In the genomic region with DNA sequence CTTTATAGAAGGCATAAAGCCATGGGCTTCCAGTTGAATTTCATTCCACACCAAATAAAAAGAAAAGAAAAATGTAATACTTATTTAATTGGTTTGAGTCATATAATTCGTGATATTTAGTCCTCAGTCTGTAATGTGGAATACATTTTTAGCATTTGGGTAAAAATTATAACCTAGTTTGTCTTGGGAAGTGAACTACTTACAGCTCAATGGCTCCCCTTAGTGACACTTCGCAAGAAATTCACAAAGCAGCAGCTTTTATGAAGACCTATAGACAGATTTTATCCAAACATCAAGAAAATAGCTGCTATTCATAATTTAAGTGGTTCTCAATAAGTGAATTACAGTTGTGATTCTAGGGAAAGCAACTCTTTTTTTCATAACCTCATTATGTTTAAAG, we compare ENCODE assay signal across 10 cellular contexts.
DNase-seq lines count a peak whose midpoint lies in the region; ATAC-seq and TF ChIP-seq lines count a peak whose summit lies in the region.
"Had no signal": no experiment of that assay in that cellular context is flagged by ENCODE, and none has a peak within 500 bp of the region (broad histone marks: within the 10 kb centered on the region; RNA-seq: fewer than 3 reads in every experiment).

No MANE protein-coding gene starts in this region.

- H3K27ac Mint-ChIP-seq in activated T-helper 17 cell treated with anti-CD3 and anti-CD28 coated beads, Interleukin-2, amount 50 U/mL, for 72 hours, result no peak overlapping the region
- H3K27ac Mint-ChIP-seq: B cell, memory B cell had no signal

- H3K36me3 Mint-ChIP-seq in activated T-helper 17 cell treated with anti-CD3 and anti-CD28 coated beads, Interleukin-2, amount 50 U/mL, for 72 hours (ENCODE audit: low read depth), result no peaks in the 10 kb centered on the region
- H3K36me3 Mint-ChIP-seq: memory B cell had no signal

- no peaks in the 10 kb centered on the region for H3K9me3 Mint-ChIP-seq in activated T-helper 17 cell treated with anti-CD3 and anti-CD28 coated beads, Interleukin-2, amount 50 U/mL, for 72 hours
- H3K9me3 Mint-ChIP-seq: memory B cell had no signal

- H3K27me3 Mint-ChIP-seq in activated T-helper 17 cell treated with anti-CD3 and anti-CD28 coated beads, Interleukin-2, amount 50 U/mL, for 72 hours, result peaks cover 3% of the 10 kb centered on the region
- H3K27me3 Mint-ChIP-seq: B cell had no signal

- peak; percentile 73 for TF ChIP-seq CTCF in choroid plexus epithelial cell (conservative IDR thresholded peaks at IDR 0.05; ENCODE audit: low read depth, low read length)

- H3K4me3 Mint-ChIP-seq in activated T-helper 17 cell treated with anti-CD3 and anti-CD28 coated beads, Interleukin-2, amount 50 U/mL, for 72 hours, result no peak overlapping the region
- H3K4me3 Mint-ChIP-seq: B cell, memory B cell had no signal

- H3K4me3 ChIP-seq in choroid plexus epithelial cell (ENCODE audit: low read depth, low read length), result no peak overlapping the region

- ATAC-seq in activated T-helper 17 cell treated with anti-CD3 and anti-CD28 coated beads, Interleukin-2, amount 50 U/mL, for 72 hours (replicated peaks), result no peak
- ATAC-seq in HG03108 (IDR thresholded peaks at IDR 0.05; ENCODE audit: unreplicated experiment), result no peak
- no peak for ATAC-seq in GM18519 (IDR thresholded peaks at IDR 0.05; ENCODE audit: low FRiP score, unreplicated experiment)

- no peaks in the 10 kb centered on the region for H3K4me1 Mint-ChIP-seq in activated T-helper 17 cell treated with anti-CD3 and anti-CD28 coated beads, Interleukin-2, amount 50 U/mL, for 72 hours
- H3K4me1 Mint-ChIP-seq: B cell, memory B cell had no signal

- DNase-seq in NCI-H146 (lab: John Stamatoyannopoulos, UW) (peak; percentile 4), NCI-H146 treated with DMSO at 0.1 percent for 48 hours (lab: John Stamatoyannopoulos, UW; ENCODE audit: unreplicated experiment) (no peak), NCI-H2029 (lab: John Stamatoyannopoulos, UW) (peak; percentile 2), choroid plexus epithelial cell (ENCODE audit: low read depth) (peak; percentile 85), renal cortical epithelial cell (ENCODE audit: low read depth) (peak; percentile 55)
